Comparison of ENCODE assay signal across 28 cellular contexts in genomic region chr12:60172266-60172665, GRCh38.
DNase-seq lines count a peak whose midpoint lies in the region; ATAC-seq and TF ChIP-seq lines count a peak whose summit lies in the region.
"Had no signal": no experiment of that assay in that cellular context is flagged by ENCODE, and none has a peak within 500 bp of the region (broad histone marks: within the 10 kb centered on the region; RNA-seq: fewer than 3 reads in every experiment).

No MANE protein-coding gene starts in this region.

- TF ChIP-seq CTCF in AG10803 (conservative IDR thresholded peaks at IDR 0.05; ENCODE audit: low read length): no peak
- no peak for TF ChIP-seq CTCF in fibroblast of the aortic adventitia (IDR thresholded peaks at IDR 0.05; ENCODE audit: insufficient read depth, low read length)

- H3K4me3 ChIP-seq in AG10803 (ENCODE audit: low read length) (no peak overlapping the region), fibroblast of the aortic adventitia (ENCODE audit: low read depth, low read length) (no peak overlapping the region)
- H3K4me3 ChIP-seq: BLaER1 treated with 17β-estradiol and CSF1 and Interleukin-3, amounts not matched to agents 10 nM and 100 nM; right lobe of liver; SK-N-MC; upper lobe of left lung had no signal

- peak; percentile 33 for DNase-seq in AG10803 (ENCODE audit: low read depth)
- peak; percentile 45 for DNase-seq in HCEC 1CT
- peak; percentile 49 for DNase-seq in amniotic epithelial cell (ENCODE audit: low read depth)
- peak; percentile 64 for DNase-seq in fibroblast of the aortic adventitia (ENCODE audit: low read depth)
- no peak for DNase-seq in kidney tubule cell (ENCODE audit: low spot score)
- DNase-seq in T-helper 1 cell: no peak
- DNase-seq in activated naive CD4-positive, alpha-beta T cell treated with anti-CD3 and anti-CD28 coated beads, Interleukin-2, amount 50 U/mL, for 16 hours: no peak
- DNase-seq: activated CD4-positive, alpha-beta memory T cell treated with anti-CD3 and anti-CD28 coated beads for 36 hours; activated CD4-positive, CD25-positive, alpha-beta regulatory T cell treated with anti-CD3 and anti-CD28 coated beads, Interleukin-2, amount 50 U/mL, for 72 hours; cerebellar nuclear complex; COR-L47; DND-41; head of caudate nucleus; left cardiac atrium; NCI-H1436 treated with DMSO at 0.1 percent for 48 hours; NCI-H2107; NCI-H446; right lobe of liver; RPMI8226; stimulated activated CD4-positive, alpha-beta T cell treated with anti-CD3 and anti-CD28 coated beads, Interleukin-12 subunit alpha, Interleukin-12 subunit beta, amount 100 ng/mL, for 4 hours; stimulated activated CD4-positive, alpha-beta T cell treated with anti-CD3 and anti-CD28 coated beads, Interleukin-4, amount 100 ng/mL, for 24 hours; T-helper 2 cell; upper lobe of left lung had no signal

- ATAC-seq in GM19455 (IDR thresholded peaks at IDR 0.05; ENCODE audit: unreplicated experiment): no peak
- ATAC-seq: HCT116; right lobe of liver; stimulated activated effector memory CD8-positive, alpha-beta T cell treated with anti-CD3 and anti-CD28 coated beads, Interleukin-12 subunit alpha, Interleukin-12 subunit beta, amount 100 ng/mL, for 72 hours had no signal

Comparison
In these comparisons a context has a peak if more than half of its experiments do, and no peak if none do; other contexts are left out.
1. DNase-seq: peak in AG10803 (single experiment), HCEC 1CT (single experiment), amniotic epithelial cell (single experiment) and fibroblast of the aortic adventitia (single experiment); none in kidney tubule cell (single experiment), T-helper 1 cell (0 of 5) and activated naive CD4-positive, alpha-beta T cell treated with anti-CD3 and anti-CD28 coated beads, Interleukin-2, amount 50 U/mL, for 16 hours (single experiment).